ENCODE assay signal across 15 cellular contexts in genomic region chr15:65072617-65073016, GRCh38. TPM values are rescaled to one million over a fixed set of nuclear protein-coding genes. Genes with fewer than 3 reads are reported as not detected.
A peak's percentile ranks its signal among the peaks of the same experiment; 100 is the strongest.
DNase-seq lines count a peak whose midpoint lies in the region; ATAC-seq and TF ChIP-seq lines count a peak whose summit lies in the region.
"Had no signal": no experiment of that assay in that cellular context is flagged by ENCODE, and none has a peak within 500 bp of the region (broad histone marks: within the 10 kb centered on the region; RNA-seq: fewer than 3 reads in every experiment).

No MANE protein-coding gene starts in this region.

- no peaks in the 10 kb centered on the region for H3K9me3 Mint-ChIP-seq in type B pancreatic cell

- WGBS in right cardiac atrium: 95% methylated on average over 3 of the region's 3 CpGs
- WGBS in esophagus squamous epithelium, 2 donors: 83 to 84% methylated on average over 2 to 3 of the region's 3 CpGs

- TF ChIP-seq CTCF in esophagus squamous epithelium (IDR thresholded peaks at IDR 0.05): no peak
- TF ChIP-seq CTCF in gastrocnemius medialis (IDR thresholded peaks at IDR 0.05 in 4 of 5, conservative IDR thresholded peaks at IDR 0.05 in 1 of 5): no peak
- no peak for TF ChIP-seq CTCF in type B pancreatic cell (conservative IDR thresholded peaks at IDR 0.05)

- intact Hi-C loops in right cardiac atrium (cut with DNase I) (no loop called here), cardiac septum (cut with DNase I) (loop anchor here (2.0 kb wide), 1 partner anchor 18 kb away; no protein-coding TSS in a partner anchor), esophagus squamous epithelium (cut with DNase I) (no loop called here), gastrocnemius medialis (cut with DNase I; ENCODE audit: low total_unique reads) (no loop called here)

- in situ Hi-C loops in gastrocnemius medialis (cut with MboI; ENCODE audit: low sequenced_read_pairs in 4 of 4): no loop called here

- peaks cover 22% of the 10 kb centered on the region for H3K4me1 ChIP-seq in right cardiac atrium (ENCODE audit: control insufficient read depth, insufficient read depth, low read length)
- H3K4me1 ChIP-seq in esophagus squamous epithelium: peaks cover 5 to 61% (median 18%) of the 10 kb centered on the region in 3 donors
- peaks cover 44 to 53% of the 10 kb centered on the region in 2 donors for H3K4me1 ChIP-seq in gastrocnemius medialis

- peaks cover 14% of the 10 kb centered on the region for H3K4me1 Mint-ChIP-seq in type B pancreatic cell (ENCODE audit: unreplicated experiment)

- H3K9me3 ChIP-seq in right cardiac atrium (ENCODE audit: control insufficient read depth, low read length) (no peaks in the 10 kb centered on the region), esophagus squamous epithelium (no peaks in the 10 kb centered on the region), gastrocnemius medialis (no peaks in the 10 kb centered on the region)
- H3K9me3 ChIP-seq: A549 had no signal

- no peaks in the 10 kb centered on the region for H3K36me3 Mint-ChIP-seq in type B pancreatic cell

- DNase-seq in right cardiac atrium: no peak
- DNase-seq in cardiac septum (ENCODE audit: low spot score): no peak
- DNase-seq in esophagus squamous epithelium (lab: John Stamatoyannopoulos, UW): no peak
- no peak for DNase-seq in gastrocnemius medialis
- DNase-seq in iPS-NIHi11 (ENCODE audit: low spot score): no peak
- DNase-seq in type B pancreatic cell (ENCODE audit: extremely low spot score, unreplicated experiment): no peak
- DNase-seq in NCI-H82 treated with DMSO at 0.1 percent for 48 hours (lab: John Stamatoyannopoulos, UW; ENCODE audit: unreplicated experiment): no peak
- DNase-seq: DMS153, GOT3, NCI-H1417 treated with DMSO at 0.1 percent for 48 hours, NCI-H1930, NCI-H446 treated with DMSO at 0.1 percent for 48 hours, NCI-H774 had no signal

- peaks cover 19% of the 10 kb centered on the region for H3K27me3 Mint-ChIP-seq in type B pancreatic cell

- no peak overlapping the region for H3K4me3 Mint-ChIP-seq in type B pancreatic cell

- no peak overlapping the region for H3K4me3 ChIP-seq in right cardiac atrium (ENCODE audit: low read length)
- H3K4me3 ChIP-seq in esophagus squamous epithelium: no peak overlapping the region
- no peak overlapping the region for H3K4me3 ChIP-seq in gastrocnemius medialis
- H3K4me3 ChIP-seq: A549 had no signal

- H3K27ac Mint-ChIP-seq in type B pancreatic cell: no peak overlapping the region

- TF ChIP-seq POLR2A in esophagus squamous epithelium (IDR thresholded peaks at IDR 0.05) (no peak), gastrocnemius medialis (IDR thresholded peaks at IDR 0.05) (no peak)

- H3K36me3 ChIP-seq in esophagus squamous epithelium (no peaks in the 10 kb centered on the region), gastrocnemius medialis (no peaks in the 10 kb centered on the region)

- ATAC-seq in right cardiac atrium (no peak), gastrocnemius medialis (no peak)
- ATAC-seq: A549 had no signal

- no peaks in the 10 kb centered on the region for H3K27me3 ChIP-seq in right cardiac atrium (ENCODE audit: control insufficient read depth, insufficient read depth)
- H3K27me3 ChIP-seq in esophagus squamous epithelium: peaks cover 0 to 20% (median 0%) of the 10 kb centered on the region in 4 donors
- H3K27me3 ChIP-seq in gastrocnemius medialis: no peaks in the 10 kb centered on the region

- H3K27ac ChIP-seq in right cardiac atrium (ENCODE audit: low read length) (peak overlapping the region; percentile 55), esophagus squamous epithelium (peak overlapping the region in 3 of 4 donors; percentile 81 to 97 (median 92)), gastrocnemius medialis (peak overlapping the region; percentile 54 to 78 (median 70))
- H3K27ac ChIP-seq: A549, C4-2B had no signal

RNA-seq across cellular contexts. Expression of gene KBTBD13, which starts 3.9 kb away (rescaled TPM):
- total RNA-seq in right cardiac atrium: 1 to 10 TPM; 2.8 to 8.9 (median 5.3) TPM
- polyA plus RNA-seq in right cardiac atrium: 6.9 TPM
- 3.3 TPM for total RNA-seq in cardiac septum
- not detected for total RNA-seq in esophagus squamous epithelium
- total RNA-seq in gastrocnemius medialis: 1 to 10 TPM in 2 of 4 donors, under 1 TPM in 2; 0.46 to 1.4 (median 1.1) TPM
- not detected in 2 replicates for total RNA-seq in type B pancreatic cell (ENCODE audit: low replicate concordance)
- polyA plus RNA-seq: A549 had no signal

RNA-seq across cellular contexts. Expression of gene RASL12, which starts 4.8 kb away (rescaled TPM):
- total RNA-seq in right cardiac atrium (10 to 100 TPM; 63.2 to 88.0 (median 70.0) TPM), cardiac septum (11.5 TPM), esophagus squamous epithelium (10 to 100 TPM in 2 of 4 donors, 1 to 10 TPM in 2; 2.8 to 32.4 (median 8.9) TPM), gastrocnemius medialis (1 to 10 TPM; 2.8 to 8.2 (median 5.4) TPM), type B pancreatic cell (ENCODE audit: low replicate concordance) (0.33 and 4.0 TPM in 2 replicates)
- 68.8 TPM for polyA plus RNA-seq in right cardiac atrium

RNA-seq across cellular contexts. Expression of gene SLC51B, which starts 27.4 kb away (rescaled TPM):
- total RNA-seq in right cardiac atrium: not detected
- not detected for polyA plus RNA-seq in right cardiac atrium
- not detected for total RNA-seq in cardiac septum
- total RNA-seq in esophagus squamous epithelium: not detected
- total RNA-seq in gastrocnemius medialis: not detected
- 1.2 and 5.7 TPM in 2 replicates for total RNA-seq in type B pancreatic cell (ENCODE audit: low replicate concordance)

RNA-seq across cellular contexts. Expression of gene UBAP1L, which starts 42.4 kb away (rescaled TPM):
- total RNA-seq in right cardiac atrium: 1 to 10 TPM; 1.7 to 2.5 (median 1.8) TPM
- 1.4 TPM for polyA plus RNA-seq in right cardiac atrium
- total RNA-seq in cardiac septum: 2.4 TPM
- total RNA-seq in esophagus squamous epithelium: 1 to 10 TPM; 1.6 to 6.3 (median 2.0) TPM
- 1 to 10 TPM in 2 of 4 donors, under 1 TPM in 2; 0.65 to 3.3 (median 1.4) TPM for total RNA-seq in gastrocnemius medialis
- 2.6 and 6.0 TPM in 2 replicates for total RNA-seq in type B pancreatic cell (ENCODE audit: low replicate concordance)

RNA-seq across cellular contexts. Expression of gene MTFMT, which starts 43.2 kb away (rescaled TPM):
- total RNA-seq in right cardiac atrium (10 to 100 TPM; 17.4 to 18.0 (median 17.7) TPM), cardiac septum (18.4 TPM), esophagus squamous epithelium (10 to 100 TPM; 12.8 to 21.0 (median 17.8) TPM), gastrocnemius medialis (10 to 100 TPM; 17.3 to 34.0 (median 27.9) TPM), type B pancreatic cell (ENCODE audit: low replicate concordance) (19.2 and 19.5 TPM in 2 replicates)
- 9.9 TPM for polyA plus RNA-seq in right cardiac atrium
